ENCODE assay signal across 30 cellular contexts in the genomic region with DNA sequence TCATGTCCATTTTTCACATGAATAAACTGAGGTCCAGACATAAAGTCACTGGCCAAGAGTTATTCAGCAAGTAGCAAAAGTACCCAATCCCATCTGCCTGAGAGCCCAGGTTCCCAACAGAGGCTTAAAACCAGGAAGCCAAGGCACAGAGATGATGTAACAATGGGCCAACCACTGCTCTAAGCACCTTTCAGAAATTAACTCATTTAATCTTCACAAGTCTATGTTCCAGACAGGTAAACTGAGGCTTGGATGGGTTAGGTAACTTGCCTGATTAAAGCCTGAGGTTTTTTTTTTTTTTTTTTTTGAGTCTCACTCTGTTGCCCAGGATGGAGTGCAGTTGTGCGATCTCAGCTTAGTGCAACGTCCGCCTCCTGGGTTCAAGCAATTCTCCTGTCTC. TPM values are rescaled to one million over a fixed set of nuclear protein-coding genes. Genes with fewer than 3 reads are reported as not detected.
"Had no signal": no experiment of that assay in that cellular context is flagged by ENCODE, and none has a peak within 500 bp of the region (broad histone marks: within the 10 kb centered on the region; RNA-seq: fewer than 3 reads in every experiment).

No MANE protein-coding gene starts in this region.

- H3K4me3 Mint-ChIP-seq: activated B cell treated with CpG ODN at 0.5 μM for 24 hours; activated CD4-positive, alpha-beta memory T cell treated with anti-CD3 and anti-CD28 coated beads, Interleukin-2, amount 10 ng/mL, durations not matched to agents 7 days and 5 days; activated naive CD8-positive, alpha-beta T cell; activated T-helper 1 cell treated with anti-CD3 and anti-CD28 coated beads, Interleukin-12 subunit alpha, Interleukin-12 subunit beta, Interleukin-2, Interleukin-4 antibody, amounts not matched to agents 30 ng/mL and 10 ng/mL and 1 ng/mL, durations not matched to agents 14 hours and 24 hours and 36 hours; T-cell had no signal

- H3K27me3 Mint-ChIP-seq: activated B cell treated with CpG ODN at 0.5 μM for 24 hours; activated CD4-positive, alpha-beta memory T cell treated with anti-CD3 and anti-CD28 coated beads, Interleukin-2, amount 10 ng/mL, durations not matched to agents 7 days and 5 days; activated naive CD8-positive, alpha-beta T cell; T-cell had no signal

- H3K27ac ChIP-seq: SK-N-MC had no signal

- ATAC-seq: Panc1, Right ventricle myocardium inferior, T-cell had no signal

- H3K4me3 ChIP-seq: adrenal gland, MG63, SK-N-MC had no signal

- H3K9me3 ChIP-seq: adrenal gland, MG63 had no signal

- DNase-seq: activated B cell treated with CpG ODN at 0.5 μM for 24 hours; activated CD4-positive, alpha-beta memory T cell treated with anti-CD3 and anti-CD28 coated beads, Interleukin-2, amount 10 ng/mL, durations not matched to agents 7 days and 5 days; activated CD4-positive, alpha-beta T cell treated with anti-CD3 and anti-CD28 coated beads for 1 hour; activated CD4-positive, alpha-beta T cell treated with anti-CD3 and anti-CD28 coated beads, Interleukin-2, amount 50 U/mL, for 1 hour; activated effector memory CD4-positive, alpha-beta T cell treated with Interleukin-2 at 50 U/mL for 16 hours; activated naive CD4-positive, alpha-beta T cell; adrenal gland; anterior cingulate cortex; caudate nucleus; MG63; MV-4-11; NCI-H1092 treated with DMSO at 0.1 percent for 48 hours; NCI-H1436; NCI-H1694 treated with DMSO at 0.1 percent for 48 hours; NCI-H2029 treated with DMSO at 0.1 percent for 48 hours; NCI-H510A treated with DMSO at 0.1 percent for 48 hours; NCI-H69; NK-92 treated with Interleukin-12 subunit alpha and Interleukin-12 subunit beta, amount 100 ng/mL, for 24 hours; OCI-M1; RPMI8226; T-cell; T-helper 2 cell; T1000 had no signal

- H3K9me3 Mint-ChIP-seq: activated B cell treated with CpG ODN at 0.5 μM for 24 hours; activated CD4-positive, alpha-beta memory T cell treated with anti-CD3 and anti-CD28 coated beads, Interleukin-2, amount 10 ng/mL, durations not matched to agents 7 days and 5 days; activated T-helper 1 cell treated with anti-CD3 and anti-CD28 coated beads, Interleukin-12 subunit alpha, Interleukin-12 subunit beta, Interleukin-2, Interleukin-4 antibody, amounts not matched to agents 30 ng/mL and 10 ng/mL and 1 ng/mL, durations not matched to agents 14 hours and 24 hours and 36 hours; T-cell had no signal

- FAIRE-seq: TTC549 had no signal

- H3K27ac Mint-ChIP-seq: activated B cell treated with CpG ODN at 0.5 μM for 24 hours; activated CD4-positive, alpha-beta memory T cell treated with anti-CD3 and anti-CD28 coated beads, Interleukin-2, amount 10 ng/mL, durations not matched to agents 7 days and 5 days; activated naive CD8-positive, alpha-beta T cell; T-cell had no signal

RNA-seq across cellular contexts. Expression of a gene that starts 59.3 kb away (rescaled TPM):
- total RNA-seq: activated B cell treated with CpG ODN at 0.5 μM for 24 hours; activated T-helper 1 cell treated with anti-CD3 and anti-CD28 coated beads, Interleukin-12 subunit alpha, Interleukin-12 subunit beta, Interleukin-2, Interleukin-4 antibody, amounts not matched to agents 30 ng/mL and 10 ng/mL and 1 ng/mL, durations not matched to agents 14 hours and 24 hours and 36 hours; adrenal gland; cerebellum; Right ventricle myocardium inferior; T-cell had no signal
- polyA plus RNA-seq: adrenal gland had no signal
